In genomic region chr2:152336103-152336853, GRCh38 we compare ENCODE assay signal across 1 cellular context.
TF ChIP-seq lines count a peak whose summit lies in the region.

No MANE protein-coding gene starts in this region.

TF ChIP-seq in HepG2, 621 proteins besides CTCF, POLR2A, EP300 and RAD21 (continued from another document and continues in another):
- TF ChIP-seq ZNF609 (CRISPR knock-in tag; IDR thresholded peaks at IDR 0.05; ENCODE audit: borderline replicate concordance) (no peak), ZC3H4 (CRISPR knock-in tag; IDR thresholded peaks at IDR 0.05; ENCODE audit: borderline replicate concordance) (no peak), SALL1 (CRISPR knock-in tag; IDR thresholded peaks at IDR 0.05) (no peak; the same call in 1 of the 2 replicates), NCOA5 (CRISPR knock-in tag; IDR thresholded peaks at IDR 0.05) (no peak), KDM2A (CRISPR knock-in tag; IDR thresholded peaks at IDR 0.05; ENCODE audit: borderline replicate concordance, low read depth) (0 out of 2 replicates have a peak, but pooled peaks have one; percentile 11), ZNF562 (CRISPR knock-in tag; IDR thresholded peaks at IDR 0.05; ENCODE audit: borderline replicate concordance) (no peak), ZNF3 (CRISPR knock-in tag; IDR thresholded peaks at IDR 0.05) (no peak), THAP7 (CRISPR knock-in tag; IDR thresholded peaks at IDR 0.05) (peak; percentile 72; the same call in 1 of the 2 replicates), RNF219 (CRISPR knock-in tag; IDR thresholded peaks at IDR 0.05) (no peak), ZBTB10 (CRISPR knock-in tag; IDR thresholded peaks at IDR 0.05; ENCODE audit: borderline replicate concordance) (no peak), TP53 (CRISPR knock-in tag; conservative IDR thresholded peaks at IDR 0.05) (no peak), MAF1 (CRISPR knock-in tag; IDR thresholded peaks at IDR 0.05; ENCODE audit: borderline replicate concordance) (peak; percentile 37; the same call in 1 of the 2 replicates), U2AF2 (IDR thresholded peaks at IDR 0.05; ENCODE audit: low read depth, low read length) (no peak), BRCA1 (CRISPR knock-in tag; IDR thresholded peaks at IDR 0.05) (no peak), JUND (CRISPR knock-in tag; IDR thresholded peaks at IDR 0.05) (no peak), PCBP2 (optimal IDR thresholded peaks at IDR 0.05; ENCODE audit: low read depth, low read length, poor library complexity, severe bottlenecking) (no peak), RBM22 (optimal IDR thresholded peaks at IDR 0.05; ENCODE audit: low read length) (no peak), HES4 (CRISPR knock-in tag; IDR thresholded peaks at IDR 0.05; ENCODE audit: borderline replicate concordance) (0 out of 2 replicates have a peak, but pooled peaks have one; percentile 49), ZNF746 (CRISPR knock-in tag; IDR thresholded peaks at IDR 0.05) (no peak), ZNF577 (CRISPR knock-in tag; IDR thresholded peaks at IDR 0.05; ENCODE audit: borderline replicate concordance, low read depth) (no peak), ZSCAN31 (CRISPR knock-in tag; IDR thresholded peaks at IDR 0.05; ENCODE audit: low read depth) (no peak), ZNF772 (CRISPR knock-in tag; IDR thresholded peaks at IDR 0.05) (no peak), TBX2 (CRISPR knock-in tag; IDR thresholded peaks at IDR 0.05; ENCODE audit: borderline replicate concordance) (0 out of 2 replicates have a peak, but pooled peaks have one; percentile 30), ZNF367 (CRISPR knock-in tag; IDR thresholded peaks at IDR 0.05; ENCODE audit: borderline replicate concordance) (no peak), AGO2 (optimal IDR thresholded peaks at IDR 0.05; ENCODE audit: low read depth, low read length) (peak; percentile 75), FOXA1 (IDR thresholded peaks at IDR 0.05) (no peak), FOXA1 (CRISPR knock-in tag; IDR thresholded peaks at IDR 0.05) (no peak), CEBPG (CRISPR knock-in tag; IDR thresholded peaks at IDR 0.05) (no peak), HMGA1 (CRISPR knock-in tag; conservative IDR thresholded peaks at IDR 0.05) (no peak), HIVEP1 (CRISPR knock-in tag; IDR thresholded peaks at IDR 0.05) (no peak), ZNF883 (CRISPR knock-in tag; IDR thresholded peaks at IDR 0.05; ENCODE audit: not compliant biosample characterization) (peak; percentile 55), ZNF83 (CRISPR knock-in tag; IDR thresholded peaks at IDR 0.05; ENCODE audit: borderline replicate concordance) (no peak), ZNF510 (CRISPR knock-in tag; IDR thresholded peaks at IDR 0.05; ENCODE audit: low read depth) (0 out of 2 replicates have a peak, but pooled peaks have one; percentile 29), ELF4 (CRISPR knock-in tag; IDR thresholded peaks at IDR 0.05; ENCODE audit: borderline replicate concordance) (no peak)
- TF ChIP-seq, protein P1, sequence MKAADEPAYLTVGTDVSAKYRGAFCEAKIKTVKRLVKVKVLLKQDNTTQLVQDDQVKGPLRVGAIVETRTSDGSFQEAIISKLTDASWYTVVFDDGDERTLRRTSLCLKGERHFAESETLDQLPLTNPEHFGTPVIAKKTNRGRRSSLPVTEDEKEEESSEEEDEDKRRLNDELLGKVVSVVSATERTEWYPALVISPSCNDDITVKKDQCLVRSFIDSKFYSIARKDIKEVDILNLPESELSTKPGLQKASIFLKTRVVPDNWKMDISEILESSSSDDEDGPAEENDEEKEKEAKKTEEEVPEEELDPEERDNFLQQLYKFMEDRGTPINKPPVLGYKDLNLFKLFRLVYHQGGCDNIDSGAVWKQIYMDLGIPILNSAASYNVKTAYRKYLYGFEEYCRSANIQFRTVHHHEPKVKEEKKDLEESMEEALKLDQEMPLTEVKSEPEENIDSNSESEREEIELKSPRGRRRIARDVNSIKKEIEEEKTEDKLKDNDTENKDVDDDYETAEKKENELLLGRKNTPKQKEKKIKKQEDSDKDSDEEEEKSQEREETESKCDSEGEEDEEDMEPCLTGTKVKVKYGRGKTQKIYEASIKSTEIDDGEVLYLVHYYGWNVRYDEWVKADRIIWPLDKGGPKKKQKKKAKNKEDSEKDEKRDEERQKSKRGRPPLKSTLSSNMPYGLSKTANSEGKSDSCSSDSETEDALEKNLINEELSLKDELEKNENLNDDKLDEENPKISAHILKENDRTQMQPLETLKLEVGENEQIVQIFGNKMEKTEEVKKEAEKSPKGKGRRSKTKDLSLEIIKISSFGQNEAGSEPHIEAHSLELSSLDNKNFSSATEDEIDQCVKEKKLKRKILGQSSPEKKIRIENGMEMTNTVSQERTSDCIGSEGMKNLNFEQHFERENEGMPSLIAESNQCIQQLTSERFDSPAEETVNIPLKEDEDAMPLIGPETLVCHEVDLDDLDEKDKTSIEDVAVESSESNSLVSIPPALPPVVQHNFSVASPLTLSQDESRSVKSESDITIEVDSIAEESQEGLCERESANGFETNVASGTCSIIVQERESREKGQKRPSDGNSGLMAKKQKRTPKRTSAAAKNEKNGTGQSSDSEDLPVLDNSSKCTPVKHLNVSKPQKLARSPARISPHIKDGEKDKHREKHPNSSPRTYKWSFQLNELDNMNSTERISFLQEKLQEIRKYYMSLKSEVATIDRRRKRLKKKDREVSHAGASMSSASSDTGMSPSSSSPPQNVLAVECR (CRISPR knock-in tag; IDR thresholded peaks at IDR 0.05; ENCODE audit: borderline replicate concordance) = peak; percentile 58
- TF ChIP-seq, protein P2, sequence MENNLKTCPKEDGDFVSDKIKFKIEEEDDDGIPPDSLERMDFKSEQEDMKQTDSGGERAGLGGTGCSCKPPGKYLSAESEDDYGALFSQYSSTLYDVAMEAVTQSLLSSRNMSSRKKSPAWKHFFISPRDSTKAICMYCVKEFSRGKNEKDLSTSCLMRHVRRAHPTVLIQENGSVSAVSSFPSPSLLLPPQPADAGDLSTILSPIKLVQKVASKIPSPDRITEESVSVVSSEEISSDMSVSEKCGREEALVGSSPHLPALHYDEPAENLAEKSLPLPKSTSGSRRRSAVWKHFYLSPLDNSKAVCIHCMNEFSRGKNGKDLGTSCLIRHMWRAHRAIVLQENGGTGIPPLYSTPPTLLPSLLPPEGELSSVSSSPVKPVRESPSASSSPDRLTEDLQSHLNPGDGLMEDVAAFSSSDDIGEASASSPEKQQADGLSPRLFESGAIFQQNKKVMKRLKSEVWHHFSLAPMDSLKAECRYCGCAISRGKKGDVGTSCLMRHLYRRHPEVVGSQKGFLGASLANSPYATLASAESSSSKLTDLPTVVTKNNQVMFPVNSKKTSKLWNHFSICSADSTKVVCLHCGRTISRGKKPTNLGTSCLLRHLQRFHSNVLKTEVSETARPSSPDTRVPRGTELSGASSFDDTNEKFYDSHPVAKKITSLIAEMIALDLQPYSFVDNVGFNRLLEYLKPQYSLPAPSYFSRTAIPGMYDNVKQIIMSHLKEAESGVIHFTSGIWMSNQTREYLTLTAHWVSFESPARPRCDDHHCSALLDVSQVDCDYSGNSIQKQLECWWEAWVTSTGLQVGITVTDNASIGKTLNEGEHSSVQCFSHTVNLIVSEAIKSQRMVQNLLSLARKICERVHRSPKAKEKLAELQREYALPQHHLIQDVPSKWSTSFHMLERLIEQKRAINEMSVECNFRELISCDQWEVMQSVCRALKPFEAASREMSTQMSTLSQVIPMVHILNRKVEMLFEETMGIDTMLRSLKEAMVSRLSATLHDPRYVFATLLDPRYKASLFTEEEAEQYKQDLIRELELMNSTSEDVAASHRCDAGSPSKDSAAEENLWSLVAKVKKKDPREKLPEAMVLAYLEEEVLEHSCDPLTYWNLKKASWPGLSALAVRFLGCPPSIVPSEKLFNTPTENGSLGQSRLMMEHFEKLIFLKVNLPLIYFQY (CRISPR knock-in tag; IDR thresholded peaks at IDR 0.05; ENCODE audit: borderline replicate concordance) = no peak
- TF ChIP-seq, protein P3, sequence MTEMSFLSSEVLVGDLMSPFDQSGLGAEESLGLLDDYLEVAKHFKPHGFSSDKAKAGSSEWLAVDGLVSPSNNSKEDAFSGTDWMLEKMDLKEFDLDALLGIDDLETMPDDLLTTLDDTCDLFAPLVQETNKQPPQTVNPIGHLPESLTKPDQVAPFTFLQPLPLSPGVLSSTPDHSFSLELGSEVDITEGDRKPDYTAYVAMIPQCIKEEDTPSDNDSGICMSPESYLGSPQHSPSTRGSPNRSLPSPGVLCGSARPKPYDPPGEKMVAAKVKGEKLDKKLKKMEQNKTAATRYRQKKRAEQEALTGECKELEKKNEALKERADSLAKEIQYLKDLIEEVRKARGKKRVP (CRISPR knock-in tag; IDR thresholded peaks at IDR 0.05) = no peak
- TF ChIP-seq, protein P4, sequence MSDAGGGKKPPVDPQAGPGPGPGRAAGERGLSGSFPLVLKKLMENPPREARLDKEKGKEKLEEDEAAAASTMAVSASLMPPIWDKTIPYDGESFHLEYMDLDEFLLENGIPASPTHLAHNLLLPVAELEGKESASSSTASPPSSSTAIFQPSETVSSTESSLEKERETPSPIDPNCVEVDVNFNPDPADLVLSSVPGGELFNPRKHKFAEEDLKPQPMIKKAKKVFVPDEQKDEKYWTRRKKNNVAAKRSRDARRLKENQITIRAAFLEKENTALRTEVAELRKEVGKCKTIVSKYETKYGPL (CRISPR knock-in tag; IDR thresholded peaks at IDR 0.05) = no peak
- TF ChIP-seq, protein P5, sequence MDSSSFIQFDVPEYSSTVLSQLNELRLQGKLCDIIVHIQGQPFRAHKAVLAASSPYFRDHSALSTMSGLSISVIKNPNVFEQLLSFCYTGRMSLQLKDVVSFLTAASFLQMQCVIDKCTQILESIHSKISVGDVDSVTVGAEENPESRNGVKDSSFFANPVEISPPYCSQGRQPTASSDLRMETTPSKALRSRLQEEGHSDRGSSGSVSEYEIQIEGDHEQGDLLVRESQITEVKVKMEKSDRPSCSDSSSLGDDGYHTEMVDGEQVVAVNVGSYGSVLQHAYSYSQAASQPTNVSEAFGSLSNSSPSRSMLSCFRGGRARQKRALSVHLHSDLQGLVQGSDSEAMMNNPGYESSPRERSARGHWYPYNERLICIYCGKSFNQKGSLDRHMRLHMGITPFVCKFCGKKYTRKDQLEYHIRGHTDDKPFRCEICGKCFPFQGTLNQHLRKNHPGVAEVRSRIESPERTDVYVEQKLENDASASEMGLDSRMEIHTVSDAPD (CRISPR knock-in tag; IDR thresholded peaks at IDR 0.05) = no peak
